In the genomic region with DNA sequence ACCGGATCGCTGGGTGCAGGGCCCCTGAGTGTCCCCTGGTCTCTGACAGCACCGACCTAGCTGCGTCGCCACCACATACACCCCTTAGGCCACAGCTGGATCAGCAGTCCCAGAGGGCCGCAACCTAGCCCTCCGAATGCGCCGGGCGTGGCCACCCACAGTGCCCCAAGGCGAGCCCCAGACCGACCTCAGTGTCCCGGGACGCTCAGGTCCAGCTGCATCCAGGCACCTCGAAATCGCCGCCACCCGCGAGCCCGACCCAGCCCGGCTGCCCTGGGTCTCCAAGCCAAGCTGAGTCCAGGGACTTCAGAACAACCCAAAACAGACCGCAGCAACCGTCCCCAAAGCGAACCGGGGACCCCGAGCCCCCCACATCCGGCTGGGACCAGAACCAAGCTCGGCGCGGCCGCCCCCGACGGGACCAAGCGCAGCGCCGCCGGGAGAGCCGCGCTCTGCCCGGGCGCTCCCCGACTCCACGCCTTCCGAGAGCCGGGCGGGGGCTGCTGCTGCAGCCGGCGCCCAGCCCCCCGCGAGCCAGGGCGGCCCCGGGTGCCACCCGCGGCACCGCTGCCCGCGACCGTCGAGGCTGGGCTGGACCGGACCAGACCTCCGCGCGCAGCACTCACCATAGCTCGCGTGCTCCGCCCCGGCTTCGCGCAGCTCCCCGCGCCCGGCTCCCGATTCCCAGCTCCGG, we compare ENCODE assay signal across 8 cellular contexts. TPM values are rescaled to one million over a fixed set of nuclear protein-coding genes. Genes with fewer than 3 reads are reported as not detected.
A peak's percentile ranks its signal among the peaks of the same experiment; 100 is the strongest.
DNase-seq lines count a peak whose midpoint lies in the region; ATAC-seq and TF ChIP-seq lines count a peak whose summit lies in the region.

No MANE protein-coding gene starts in this region.

- peak overlapping the region; percentile 95 for H3K18ac ChIP-seq in neuronal stem cell (ENCODE audit: low read length)

- no peaks in the 10 kb centered on the region for H3K36me3 ChIP-seq in GM06990 (ENCODE audit: control insufficient read depth, insufficient read depth, low read length)
- no peaks in the 10 kb centered on the region for H3K36me3 ChIP-seq in Peyer's patch
- H3K36me3 ChIP-seq in neuronal stem cell (replicated peaks in 1 of 2; ENCODE audit: control insufficient read depth in 2 of 2, insufficient read depth in 2 of 2, low read length in 2 of 2): peaks cover 0 to 2% of the 10 kb centered on the region in 2 donors

- peaks cover 0 to 53% (median 18%) of the 10 kb centered on the region in 4 donors for H3K4me1 ChIP-seq in Peyer's patch
- peaks cover 17 to 33% of the 10 kb centered on the region in 2 donors for H3K4me1 ChIP-seq in neuronal stem cell (ENCODE audit: control insufficient read depth in 2 of 2, insufficient read depth in 1 of 2, low read depth in 1 of 2, low read length in 2 of 2)

- peak overlapping the region; percentile 68 for H2BK120ac ChIP-seq in neuronal stem cell (ENCODE audit: low read depth, low read length)

- H3K27me3 ChIP-seq in GM06990 (replicated peaks; ENCODE audit: control insufficient read depth, insufficient read depth, low read length) (no peaks in the 10 kb centered on the region; the same call in 1 of the 2 replicates), Peyer's patch (no peaks in the 10 kb centered on the region), neuronal stem cell (ENCODE audit: control insufficient read depth in 3 of 3, insufficient read depth in 3 of 3, low read depth in 1 of 3, low read length in 3 of 3) (peaks cover 0 to 10% (median 0%) of the 10 kb centered on the region in 3 experiments)

- H2AK5ac ChIP-seq in neuronal stem cell (ENCODE audit: low read depth, low read length): peak overlapping the region; percentile 67

- TF ChIP-seq POLR2A in Peyer's patch (IDR thresholded peaks at IDR 0.05): peak in 1 of 2 donors; percentile 81

- H3K27ac ChIP-seq in Peyer's patch (peak overlapping the region; percentile 86 to 96 (median 92)), neuronal stem cell (replicated peaks; ENCODE audit: low read length) (no peak overlapping the region)

- peak overlapping the region; percentile 66 for H3K4me2 ChIP-seq in neuronal stem cell (ENCODE audit: insufficient read depth, low read length, poor library complexity, severe bottlenecking)

- peak overlapping the region; percentile 74 for H3K4me3 ChIP-seq in GM06990 (replicated peaks; ENCODE audit: low read depth, low read length)
- H3K4me3 ChIP-seq in Peyer's patch: peak overlapping the region; percentile 84 to 100 (median 86)
- H3K4me3 ChIP-seq in epithelial cell of esophagus (ENCODE audit: low read length): peak overlapping the region; percentile 58
- H3K4me3 ChIP-seq in neuronal stem cell (ENCODE audit: low read length in 2 of 2): peak overlapping the region; percentile 61 to 94

- WGBS in neuronal stem cell (ENCODE audit: extremely low coverage in 2 of 2, insufficient read length in 2 of 2, insufficient replicate concordance in 1 of 2), 2 donors: no CpG with 5 or more reads among the region's 74 CpGs

- H3K9me3 ChIP-seq in Peyer's patch: no peaks in the 10 kb centered on the region
- no peaks in the 10 kb centered on the region for H3K9me3 ChIP-seq in neuronal stem cell (replicated peaks in 1 of 2; ENCODE audit: control insufficient read depth in 2 of 2, insufficient read depth in 1 of 2, low read depth in 1 of 2, low read length in 2 of 2)

- TF ChIP-seq CTCF in GM06990 (IDR thresholded peaks at IDR 0.05; ENCODE audit: insufficient read depth, low read length, poor library complexity, severe bottlenecking) (no peak), Peyer's patch (IDR thresholded peaks at IDR 0.05) (no peak), epithelial cell of esophagus (IDR thresholded peaks at IDR 0.05; ENCODE audit: insufficient read depth, low read depth, low read length, missing control alignments) (no peak)

- H2BK15ac ChIP-seq in neuronal stem cell (ENCODE audit: low read length): peak overlapping the region; percentile 45

- peak overlapping the region; percentile 98 for H2AFZ ChIP-seq in neuronal stem cell (ENCODE audit: low read length)

- H2BK5ac ChIP-seq in neuronal stem cell (ENCODE audit: low read length): peak overlapping the region; percentile 28

- peak overlapping the region; percentile 87 for H3K9ac ChIP-seq in neuronal stem cell (ENCODE audit: low read depth, low read length, poor library complexity)

- H2BK12ac ChIP-seq in neuronal stem cell (ENCODE audit: low read length): peak overlapping the region; percentile 44

- no peak overlapping the region for H4K91ac ChIP-seq in neuronal stem cell (ENCODE audit: low read depth, low read length, poor library complexity)

- H3K4ac ChIP-seq in neuronal stem cell (ENCODE audit: low read length): no peak overlapping the region

- peak; percentile 8 for ATAC-seq in GM21786 (IDR thresholded peaks at IDR 0.05; ENCODE audit: unreplicated experiment)

- DNase-seq in GM06990 (ENCODE audit: extremely low read depth, insufficient read length) (peak; percentile 50), Peyer's patch (peak in 2 of 3 donors; percentile 33 to 71), epithelial cell of esophagus (ENCODE audit: low read depth) (no peak), neuronal stem cell (ENCODE audit: low spot score) (no peak), dermis blood vessel endothelial cell (no peak), kidney tubule cell (ENCODE audit: low spot score) (no peak), pons (ENCODE audit: low spot score) (no peak)

- peaks cover 6% of the 10 kb centered on the region for H3K79me1 ChIP-seq in neuronal stem cell (ENCODE audit: low read depth, low read length)

- H4K8ac ChIP-seq in neuronal stem cell (ENCODE audit: low read depth, low read length): no peak overlapping the region

- no peak overlapping the region for H3K14ac ChIP-seq in neuronal stem cell (ENCODE audit: low read length)

- H3K23ac ChIP-seq in neuronal stem cell (ENCODE audit: low read depth, low read length, poor library complexity): peak overlapping the region; percentile 94

RNA-seq across cellular contexts. Expression of a gene that starts 54.6 kb away (rescaled TPM):
- total RNA-seq in Peyer's patch (100 to 1,000 TPM; 105 to 122 (median 112) TPM), dermis blood vessel endothelial cell (223 and 442 TPM in 2 replicates)
- polyA plus RNA-seq in neuronal stem cell (2013, experiment 1 of 2): 10.7 TPM
- 10.7 TPM for polyA plus RNA-seq in neuronal stem cell (2013, experiment 2 of 2)

Comparison
In these comparisons a context has a peak if more than half of its experiments do, and no peak if none do; other contexts are left out.
1. DNase-seq: peak in GM06990 (single experiment) and Peyer's patch (2 of 3); none in epithelial cell of esophagus (single experiment), neuronal stem cell (single experiment), dermis blood vessel endothelial cell (single experiment), kidney tubule cell (single experiment) and pons (single experiment).
2. Peak in every context shown above with its lines, with median percentiles within 50 percentile points of each other: H3K4me3 ChIP-seq.